Comparison of ENCODE assay signal across 24 cellular contexts in the genomic region with DNA sequence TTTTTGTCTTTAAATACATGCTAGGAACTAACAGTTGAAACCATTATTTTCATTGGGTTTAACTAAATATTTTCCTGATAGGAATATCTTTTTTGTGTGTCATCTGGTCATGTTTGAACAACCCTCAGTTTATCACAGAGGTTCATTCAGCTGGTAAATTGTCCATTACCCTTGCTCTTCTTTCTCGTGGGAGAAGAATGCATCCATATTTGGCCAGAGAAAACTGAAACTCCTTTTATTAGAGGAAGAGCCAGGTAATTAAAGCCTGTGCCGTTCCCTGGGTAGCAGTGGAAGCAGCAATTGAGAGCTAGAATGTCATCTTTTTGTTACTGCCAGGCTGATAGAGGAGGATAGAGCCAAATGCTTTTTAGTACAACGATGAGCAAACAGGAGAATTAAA.
DNase-seq lines count a peak whose midpoint lies in the region; ATAC-seq and TF ChIP-seq lines count a peak whose summit lies in the region.
"Had no signal": no experiment of that assay in that cellular context is flagged by ENCODE, and none has a peak within 500 bp of the region (broad histone marks: within the 10 kb centered on the region; RNA-seq: fewer than 3 reads in every experiment).

No MANE protein-coding gene starts in this region.

- H2AFZ ChIP-seq in PC-3 (ENCODE audit: low read length) (no peak overlapping the region), neural progenitor cell (replicated peaks) (peak overlapping the region; percentile 70)

- H3K4me2 ChIP-seq in PC-3 (ENCODE audit: low read length) (no peak overlapping the region), neural progenitor cell (no peak overlapping the region)

- H3K4me1 Mint-ChIP-seq in neural progenitor cell (peaks cover 3% of the 10 kb centered on the region), CD14-positive monocyte (peaks cover 9% of the 10 kb centered on the region), T-helper 17 cell (no peaks in the 10 kb centered on the region)
- H3K4me1 Mint-ChIP-seq: activated naive CD8-positive, alpha-beta T cell treated with anti-CD3 and anti-CD28 coated beads, Interleukin-2, amount 50 U/mL, for 24 hours; CD4-positive, alpha-beta memory T cell; stimulated activated naive CD8-positive, alpha-beta T cell treated with anti-CD3 and anti-CD28 coated beads, Interleukin-15, amount 100 ng/mL, for 72 hours had no signal

- no peak overlapping the region for H3K27ac Mint-ChIP-seq in neural progenitor cell
- H3K27ac Mint-ChIP-seq in CD14-positive monocyte = no peak overlapping the region
- H3K27ac Mint-ChIP-seq in T-helper 17 cell = no peak overlapping the region
- H3K27ac Mint-ChIP-seq: activated naive CD8-positive, alpha-beta T cell treated with anti-CD3 and anti-CD28 coated beads, Interleukin-2, amount 50 U/mL, for 24 hours; CD4-positive, alpha-beta memory T cell; stimulated activated naive CD8-positive, alpha-beta T cell treated with anti-CD3 and anti-CD28 coated beads, Interleukin-15, amount 100 ng/mL, for 72 hours had no signal

- H3K36me3 ChIP-seq in PC-3 (ENCODE audit: low read depth, low read length) (no peaks in the 10 kb centered on the region), neural progenitor cell (no peaks in the 10 kb centered on the region)
- H3K36me3 ChIP-seq: heart right ventricle, Peyer's patch, thyroid gland had no signal

- H3K9me3 ChIP-seq in PC-3 (ENCODE audit: low read length) (no peaks in the 10 kb centered on the region), neural progenitor cell (ENCODE audit: low read depth) (no peaks in the 10 kb centered on the region), T-helper 17 cell (ENCODE audit: control insufficient read depth, low read length, poor library complexity, severe bottlenecking) (no peaks in the 10 kb centered on the region)
- H3K9me3 ChIP-seq: heart right ventricle, Peyer's patch, thyroid gland had no signal

- H3K4me1 ChIP-seq in PC-3 (ENCODE audit: insufficient read depth, low read length) (peaks cover 5% of the 10 kb centered on the region; the same call in 1 of the 2 replicates), neural progenitor cell (peaks cover 7% of the 10 kb centered on the region)
- H3K4me1 ChIP-seq: foreskin keratinocyte, heart right ventricle, Peyer's patch, thyroid gland had no signal

- H3K9me2 ChIP-seq in PC-3 (replicated peaks; ENCODE audit: low read length) = no peaks in the 10 kb centered on the region

- H3K27ac ChIP-seq in PC-3 (ENCODE audit: low read length) = no peak overlapping the region
- H3K27ac ChIP-seq in neural progenitor cell = no peak overlapping the region
- H3K27ac ChIP-seq: foreskin keratinocyte, heart right ventricle, Peyer's patch, thyroid gland had no signal

- POLR2A ChIA-PET in PC-3 (lab: Charles Lee; ENCODE audit: unreplicated experiment) = no interaction called here

- no peaks in the 10 kb centered on the region for H3F3A ChIP-seq in PC-3 (ENCODE audit: low read length, unreplicated experiment)
- H3F3A ChIP-seq in neural progenitor cell (ENCODE audit: low read depth) = no peaks in the 10 kb centered on the region

- TF ChIP-seq CTCF in PC-3 (conservative IDR thresholded peaks at IDR 0.05; ENCODE audit: low read depth, low read length) (no peak), neural progenitor cell (IDR thresholded peaks at IDR 0.05) (no peak), CD14-positive monocyte (IDR thresholded peaks at IDR 0.05) (no peak)

- H3K79me2 ChIP-seq in PC-3 (ENCODE audit: low read length) (no peaks in the 10 kb centered on the region), neural progenitor cell (ENCODE audit: low read depth) (no peaks in the 10 kb centered on the region)

- ATAC-seq in PC-3 (peak; percentile 27; the same call in 1 of the 2 replicates), T-helper 17 cell (no peak)
- ATAC-seq: activated naive CD8-positive, alpha-beta T cell treated with anti-CD3 and anti-CD28 coated beads, Interleukin-2, amount 50 U/mL, for 24 hours; esophagus mucosa; foreskin keratinocyte; HepG2; left lobe of liver; stimulated activated naive CD8-positive, alpha-beta T cell treated with anti-CD3 and anti-CD28 coated beads, Interleukin-15, amount 100 ng/mL, for 72 hours had no signal

- CTCF ChIA-PET in PC-3 (lab: Charles Lee) = no interaction called here

- H3K4me3 Mint-ChIP-seq in neural progenitor cell (no peak overlapping the region), CD14-positive monocyte (no peak overlapping the region), T-helper 17 cell (no peak overlapping the region)
- H3K4me3 Mint-ChIP-seq: activated naive CD8-positive, alpha-beta T cell treated with anti-CD3 and anti-CD28 coated beads, Interleukin-2, amount 50 U/mL, for 24 hours; CD4-positive, alpha-beta memory T cell; stimulated activated naive CD8-positive, alpha-beta T cell treated with anti-CD3 and anti-CD28 coated beads, Interleukin-15, amount 100 ng/mL, for 72 hours had no signal

- DNase-seq in NCI-H1092 (lab: John Stamatoyannopoulos, UW) (peak; percentile 6), NCI-H2081 treated with DMSO at 0.1 percent for 48 hours (lab: John Stamatoyannopoulos, UW) (peak; percentile 52), PC-3 (no peak), neural progenitor cell (ENCODE audit: low spot score) (no peak), CD14-positive monocyte (ENCODE audit: low spot score) (no peak), T-helper 17 cell (no peak), HCEC 1CT (no peak)
- DNase-seq: activated CD4-positive, alpha-beta T cell treated with anti-CD3 and anti-CD28 coated beads for 1 hour; activated effector memory CD4-positive, alpha-beta T cell treated with anti-CD3 and anti-CD28 coated beads, Interleukin-2, amount 50 U/mL, for 16 hours; activated naive CD8-positive, alpha-beta T cell treated with anti-CD3 and anti-CD28 coated beads, Interleukin-2, amount 50 U/mL, for 24 hours; CD4-positive, alpha-beta memory T cell; effector CD4-positive, alpha-beta T cell; GDM1; heart right ventricle; NCI-H1048; NCI-H446 treated with DMSO at 0.1 percent for 48 hours; nucleus accumbens; Peyer's patch; stimulated activated naive CD8-positive, alpha-beta T cell treated with anti-CD3 and anti-CD28 coated beads, Interleukin-15, amount 100 ng/mL, for 72 hours; thyroid gland had no signal

- no peaks in the 10 kb centered on the region for H4K20me1 ChIP-seq in PC-3 (ENCODE audit: low read length)
- no peaks in the 10 kb centered on the region for H4K20me1 ChIP-seq in neural progenitor cell (ENCODE audit: low read depth)

- no peaks in the 10 kb centered on the region for H3K27me3 Mint-ChIP-seq in neural progenitor cell (ENCODE audit: insufficient read depth, low read depth)
- H3K27me3 Mint-ChIP-seq in CD14-positive monocyte (ENCODE audit: low read depth in 3 of 3) = no peaks in the 10 kb centered on the region
- no peaks in the 10 kb centered on the region for H3K27me3 Mint-ChIP-seq in T-helper 17 cell
- H3K27me3 Mint-ChIP-seq: activated naive CD8-positive, alpha-beta T cell treated with anti-CD3 and anti-CD28 coated beads, Interleukin-2, amount 50 U/mL, for 24 hours; CD4-positive, alpha-beta memory T cell; stimulated activated naive CD8-positive, alpha-beta T cell treated with anti-CD3 and anti-CD28 coated beads, Interleukin-15, amount 100 ng/mL, for 72 hours had no signal

- H3K36me3 Mint-ChIP-seq in neural progenitor cell (no peaks in the 10 kb centered on the region), CD14-positive monocyte (no peaks in the 10 kb centered on the region), T-helper 17 cell (ENCODE audit: low read depth) (no peaks in the 10 kb centered on the region)
- H3K36me3 Mint-ChIP-seq: CD4-positive, alpha-beta memory T cell had no signal

- H3K27me3 ChIP-seq in PC-3 (ENCODE audit: low read length) = no peaks in the 10 kb centered on the region
- H3K27me3 ChIP-seq in neural progenitor cell = no peaks in the 10 kb centered on the region
- H3K27me3 ChIP-seq: foreskin keratinocyte, heart right ventricle, Peyer's patch, thyroid gland had no signal

- intact Hi-C loops in PC-3 (cut with micrococcal nuclease) (no loop called here), CD14-positive monocyte (cut with micrococcal nuclease) (no loop called here)

- no peaks in the 10 kb centered on the region for H3K9me3 Mint-ChIP-seq in neural progenitor cell
- peaks cover 0 to 6% (median 2%) of the 10 kb centered on the region in 7 donors for H3K9me3 Mint-ChIP-seq in CD14-positive monocyte
- H3K9me3 Mint-ChIP-seq: activated naive CD8-positive, alpha-beta T cell treated with anti-CD3 and anti-CD28 coated beads, Interleukin-2, amount 50 U/mL, for 24 hours; stimulated activated naive CD8-positive, alpha-beta T cell treated with anti-CD3 and anti-CD28 coated beads, Interleukin-15, amount 100 ng/mL, for 72 hours had no signal

- no peak overlapping the region for H3K9ac ChIP-seq in PC-3 (ENCODE audit: low read length)
- H3K9ac ChIP-seq in neural progenitor cell = no peak overlapping the region

- no TSS peak for BruUV-seq in PC-3 (replicated peaks; lab: Mats Ljungman, UMichigan)

- no peak overlapping the region for H3K4me3 ChIP-seq in PC-3 (ENCODE audit: low read length)
- H3K4me3 ChIP-seq in neural progenitor cell = no peak overlapping the region
- H3K4me3 ChIP-seq: heart right ventricle, Peyer's patch, thyroid gland had no signal

Comparison
In these comparisons a context has a peak if more than half of its experiments do, and no peak if none do; other contexts are left out.
1. DNase-seq: peak in NCI-H1092 (single experiment) and NCI-H2081 treated with DMSO at 0.1 percent for 48 hours (single experiment); none in PC-3 (single experiment), neural progenitor cell (single experiment), CD14-positive monocyte (single experiment), T-helper 17 cell (0 of 3) and HCEC 1CT (single experiment).